1 cellular context compared by ENCODE assay signal in genomic region chr17:42365136-42365535, GRCh38.
TF ChIP-seq lines count a peak whose summit lies in the region.

No MANE protein-coding gene starts in this region.

TF ChIP-seq in K562, 482 proteins besides CTCF, POLR2A, EP300 and RAD21 (continues in another document):
- no peak for TF ChIP-seq ARID3B (CRISPR knock-in tag; IDR thresholded peaks at IDR 0.05; ENCODE audit: borderline replicate concordance)
- TF ChIP-seq ZNF583 (CRISPR knock-in tag; IDR thresholded peaks at IDR 0.05): no peak
- TF ChIP-seq BHLHE40 (IDR thresholded peaks at IDR 0.05; ENCODE audit: low read length): peak; percentile 42; the same call in 1 of the 2 replicates
- 0 out of 2 replicates have a peak, but pooled peaks have one; percentile 31 for TF ChIP-seq SMAD4 (CRISPR knock-in tag; conservative IDR thresholded peaks at IDR 0.05)
- TF ChIP-seq MYNN (IDR thresholded peaks at IDR 0.05): peak; percentile 63; the same call in 1 of the 2 replicates
- no peak for TF ChIP-seq MYNN (CRISPR knock-in tag; IDR thresholded peaks at IDR 0.05)
- TF ChIP-seq JUNB (CRISPR knock-in tag; conservative IDR thresholded peaks at IDR 0.05): no peak
- no peak for TF ChIP-seq SMARCC2 (IDR thresholded peaks at IDR 0.05; ENCODE audit: low read depth)
- peak in 1 of 2 experiments; percentile 50; a peak in 3 of 4 replicates for TF ChIP-seq MNT (conservative IDR thresholded peaks at IDR 0.05)
- TF ChIP-seq USF2 (CRISPR knock-in tag; IDR thresholded peaks at IDR 0.05): peak; percentile 86
- TF ChIP-seq E2F6 (IDR thresholded peaks at IDR 0.05; ENCODE audit: borderline replicate concordance in 1 of 2, extremely low read depth in 1 of 2, insufficient read depth in 1 of 2, insufficient read length in 1 of 2, low read depth in 1 of 2, low read length in 1 of 2, poor library complexity in 1 of 2, severe bottlenecking in 1 of 2): peak in 1 of 2 experiments; percentile 43
- no peak for TF ChIP-seq CC2D1A (IDR thresholded peaks at IDR 0.05)
- peak; percentile 46 for TF ChIP-seq MYC (IDR thresholded peaks at IDR 0.05; ENCODE audit: low read depth, low read length)
- no peak for TF ChIP-seq MYC (CRISPR knock-in tag; IDR thresholded peaks at IDR 0.05; ENCODE audit: borderline replicate concordance, low read depth)
- TF ChIP-seq SMARCA5 (IDR thresholded peaks at IDR 0.05): no peak
- TF ChIP-seq RAD51 (IDR thresholded peaks at IDR 0.05; ENCODE audit: borderline replicate concordance, low read depth): peak; percentile 70
- no peak for TF ChIP-seq HINFP (tag; conservative IDR thresholded peaks at IDR 0.05; ENCODE audit: low read depth)
- TF ChIP-seq L3MBTL2 (IDR thresholded peaks at IDR 0.05): peak; percentile 77
- no peak for TF ChIP-seq GTF3C2 (IDR thresholded peaks at IDR 0.05; ENCODE audit: borderline replicate concordance, extremely low read depth, insufficient read length)
- TF ChIP-seq CUX1 (CRISPR knock-in tag; IDR thresholded peaks at IDR 0.05): 0 out of 2 replicates have a peak, but pooled peaks have one; percentile 25
- peak; percentile 54; the same call in 1 of the 2 replicates for TF ChIP-seq JUN (IDR thresholded peaks at IDR 0.05; ENCODE audit: borderline replicate concordance, low read depth, low read length)
- TF ChIP-seq JUN (CRISPR knock-in tag; IDR thresholded peaks at IDR 0.05; ENCODE audit: borderline replicate concordance): no peak
- TF ChIP-seq ZNF740 (CRISPR knock-in tag; IDR thresholded peaks at IDR 0.05): no peak
- no peak for TF ChIP-seq ZNF740 (tag; IDR thresholded peaks at IDR 0.05)
- peak; percentile 68; the same call in 1 of the 2 replicates for TF ChIP-seq JUND (IDR thresholded peaks at IDR 0.05; ENCODE audit: borderline replicate concordance, low read depth, low read length)
- peak; percentile 53; the same call in 1 of the 3 replicates for TF ChIP-seq JUND (tag; IDR thresholded peaks at IDR 0.05; ENCODE audit: borderline replicate concordance, low read depth, low read length)
- peak in 1 of 2 experiments; percentile 20; a peak in 1 of 4 replicates for TF ChIP-seq TBL1XR1 (IDR thresholded peaks at IDR 0.05; ENCODE audit: low read length in 2 of 2)
- TF ChIP-seq ZNF592 (IDR thresholded peaks at IDR 0.05): peak; percentile 36; the same call in 1 of the 2 replicates
- peak; percentile 80 for TF ChIP-seq USF1 (CRISPR knock-in tag; IDR thresholded peaks at IDR 0.05)
